Comparison of ENCODE assay signal across 8 cellular contexts in genomic region chr19:18541992-18542935, GRCh38. TPM values are rescaled to one million over a fixed set of nuclear protein-coding genes. Genes with fewer than 3 reads are reported as not detected.
DNase-seq lines count a peak whose midpoint lies in the region; ATAC-seq and TF ChIP-seq lines count a peak whose summit lies in the region.

No MANE protein-coding gene starts in this region.

- peak overlapping the region; percentile 90 for H3K27ac Mint-ChIP-seq in activated naive CD4-positive, alpha-beta T cell treated with anti-CD3 and anti-CD28 coated beads, Interleukin-2, amount 50 U/mL, for 24 hours

- no peaks in the 10 kb centered on the region for H3K9me3 ChIP-seq in thymus (ENCODE audit: control insufficient read depth)

- 19 to 25% (median 19%) methylated on average over 11 of the region's 11 CpGs for WGBS in adipose tissue, 3 donors
- 33% methylated on average over 11 of the region's 11 CpGs for WGBS in thymus

- no peak for DNase-seq in activated naive CD4-positive, alpha-beta T cell treated with Interleukin-2 at 50 U/mL for 16 hours
- DNase-seq in kidney epithelial cell (ENCODE audit: low read depth) (no peak), DMS53 treated with DMSO at 0.1 percent for 48 hours (lab: John Stamatoyannopoulos, UW; ENCODE audit: unreplicated experiment) (no peak)

- H3K27me3 ChIP-seq in kidney epithelial cell (ENCODE audit: control insufficient read depth, insufficient read depth, low read length) (no peaks in the 10 kb centered on the region), thymus (ENCODE audit: control insufficient read depth, insufficient read depth) (no peaks in the 10 kb centered on the region)

- peaks cover 25% of the 10 kb centered on the region for H3K4me1 Mint-ChIP-seq in activated naive CD4-positive, alpha-beta T cell treated with anti-CD3 and anti-CD28 coated beads, Interleukin-2, amount 50 U/mL, for 24 hours

- H3K36me3 Mint-ChIP-seq in activated naive CD4-positive, alpha-beta T cell treated with anti-CD3 and anti-CD28 coated beads, Interleukin-2, amount 50 U/mL, for 24 hours, result peaks cover 2% of the 10 kb centered on the region

- H3K36me3 ChIP-seq in kidney epithelial cell (ENCODE audit: control insufficient read depth, insufficient read depth, low read length) (peaks cover 4% of the 10 kb centered on the region), thymus (ENCODE audit: control insufficient read depth, insufficient read depth) (peaks cover 34% of the 10 kb centered on the region)

- H3K4me3 ChIP-seq in kidney epithelial cell (ENCODE audit: low read depth, low read length) (peak overlapping the region; percentile 70), thymus (ENCODE audit: low read length) (peak overlapping the region; percentile 96)

- H3K27me3 Mint-ChIP-seq in activated naive CD4-positive, alpha-beta T cell treated with anti-CD3 and anti-CD28 coated beads, Interleukin-2, amount 50 U/mL, for 24 hours, result no peaks in the 10 kb centered on the region

- H3K9me3 Mint-ChIP-seq in activated naive CD4-positive, alpha-beta T cell treated with anti-CD3 and anti-CD28 coated beads, Interleukin-2, amount 50 U/mL, for 24 hours, result no peaks in the 10 kb centered on the region

- peaks cover 2% of the 10 kb centered on the region for H3K4me1 ChIP-seq in thymus (ENCODE audit: control insufficient read depth, insufficient read depth, low read length)

- ATAC-seq in GM21390 (IDR thresholded peaks at IDR 0.05; ENCODE audit: unreplicated experiment) (no peak), HG02840 (IDR thresholded peaks at IDR 0.05; ENCODE audit: low FRiP score, unreplicated experiment) (no peak)

- H3K4me3 Mint-ChIP-seq in activated naive CD4-positive, alpha-beta T cell treated with anti-CD3 and anti-CD28 coated beads, Interleukin-2, amount 50 U/mL, for 24 hours, result peak overlapping the region; percentile 81

- H3K27ac ChIP-seq in adipose tissue (ENCODE audit: low read depth, low read length) (peak overlapping the region; percentile 58), thymus (ENCODE audit: low read depth) (peak overlapping the region; percentile 61)

- no peak for TF ChIP-seq CTCF in kidney epithelial cell (IDR thresholded peaks at IDR 0.05; ENCODE audit: insufficient read depth, low read length, poor library complexity, severe bottlenecking)

RNA-seq across cellular contexts. Expression of gene FKBP8, which starts 1.1 kb away (rescaled TPM):
- 100 to 1,000 TPM in 2 of 3 donors, 10 to 100 TPM in 1; 90.8 to 352 (median 221) TPM for polyA plus RNA-seq in adipose tissue
- 253 and 291 TPM in 2 replicates for total RNA-seq in kidney epithelial cell
- polyA plus RNA-seq in thymus, result 232 TPM

RNA-seq across cellular contexts. Expression of gene KXD1, which starts 15.4 kb away (rescaled TPM):
- polyA plus RNA-seq in adipose tissue (10 to 100 TPM; 63.6 to 92.0 (median 82.6) TPM), thymus (81.9 TPM)
- 121 and 172 TPM in 2 replicates for total RNA-seq in kidney epithelial cell

RNA-seq across cellular contexts. Expression of gene ELL, which starts 20.4 kb away (rescaled TPM):
- polyA plus RNA-seq in adipose tissue, result 10 to 100 TPM in 1 of 3 donors, 1 to 10 TPM in 2; 6.5 to 25.9 (median 9.2) TPM
- 12.7 and 13.1 TPM in 2 replicates for total RNA-seq in kidney epithelial cell
- polyA plus RNA-seq in thymus, result 14.3 TPM

RNA-seq across cellular contexts. Expression of gene UBA52, which starts 29.4 kb away (rescaled TPM):
- 1,000 to 10,000 TPM in 2 of 3 donors, 100 to 1,000 TPM in 1; 844 to 1,559 (median 1,492) TPM for polyA plus RNA-seq in adipose tissue
- total RNA-seq in kidney epithelial cell, result 859 and 990 TPM in 2 replicates
- 1,270 TPM for polyA plus RNA-seq in thymus

RNA-seq across cellular contexts. Expression of gene REX1BD, which starts 46.3 kb away (rescaled TPM):
- polyA plus RNA-seq in adipose tissue, result 100 to 1,000 TPM in 1 of 3 donors, 10 to 100 TPM in 2; 70.9 to 101 (median 76.0) TPM
- total RNA-seq in kidney epithelial cell, result 119 and 136 TPM in 2 replicates
- polyA plus RNA-seq in thymus, result 104 TPM
